Comparison of ENCODE assay signal across 8 cellular contexts in the genomic region with DNA sequence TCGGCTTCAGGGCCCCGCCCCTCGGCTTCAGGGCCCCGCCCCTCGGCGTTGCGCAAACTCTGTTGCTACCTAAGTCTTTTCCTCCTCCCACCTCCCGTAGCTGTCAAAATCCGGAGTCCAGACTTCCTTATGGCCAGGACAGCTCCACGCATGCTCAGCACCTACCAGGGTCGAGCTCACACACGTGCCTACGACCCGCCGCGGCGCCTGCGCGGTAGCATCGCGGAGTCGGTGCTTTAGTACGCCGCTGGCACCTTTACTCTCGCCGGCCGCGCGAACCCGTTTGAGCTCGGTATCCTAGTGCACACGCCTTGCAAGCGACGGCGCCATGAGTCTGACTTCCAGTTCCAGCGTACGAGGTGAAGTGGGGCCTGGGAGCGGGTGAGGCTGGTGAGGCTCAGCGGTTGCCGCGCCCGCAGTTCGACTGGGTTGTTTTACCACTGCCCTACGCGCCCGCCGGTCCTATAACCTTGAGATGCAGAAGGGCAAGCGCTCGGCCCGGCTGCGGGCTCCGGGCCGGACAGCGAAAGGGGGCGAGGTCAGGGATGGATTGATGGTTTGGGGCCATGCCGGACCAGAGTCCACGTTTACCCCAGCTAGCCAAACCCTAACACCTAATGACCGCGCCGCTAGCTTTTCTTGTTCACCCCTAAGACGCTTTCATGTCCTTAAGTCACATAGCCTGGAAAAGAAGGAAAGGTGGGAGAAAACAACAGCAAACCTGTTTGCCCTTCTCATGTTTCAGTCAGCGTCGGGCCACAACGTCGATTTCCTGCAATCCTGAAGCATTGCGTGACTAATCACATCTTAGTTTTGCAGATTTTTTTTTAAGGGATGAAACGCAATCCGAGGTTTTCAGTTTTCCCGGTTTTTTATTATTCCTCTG. TPM values are rescaled to one million over a fixed set of nuclear protein-coding genes. Genes with fewer than 3 reads are reported as not detected.
A peak's percentile ranks its signal among the peaks of the same experiment; 100 is the strongest.
DNase-seq lines count a peak whose midpoint lies in the region; TF ChIP-seq lines count a peak whose summit lies in the region.

A gene (plus strand): TSS at position 217 of the 886 bp plus-strand sequence. CDS start 112 bp downstream, at position 329.

- no peak within 1 kb of the TSS for H3K4ac ChIP-seq in neuronal stem cell (ENCODE audit: low read length)

- peaks cover 2% of the 10 kb centered on the region for H3K79me1 ChIP-seq in neuronal stem cell (ENCODE audit: low read depth, low read length)

- H3K4me3 ChIP-seq in neuronal stem cell (ENCODE audit: low read length in 2 of 2): peak within 1 kb of the TSS; percentile 65 to 89

- H2BK120ac ChIP-seq in neuronal stem cell (ENCODE audit: low read depth, low read length): no peak within 1 kb of the TSS

- H2AK5ac ChIP-seq in neuronal stem cell (ENCODE audit: low read depth, low read length): no peak within 1 kb of the TSS

- in situ Hi-C loops in SK-MEL-5 (cut with HindIII; ENCODE audit: low pct_unique_long_range_greater_than_20kb, low sequenced_read_pairs): no loop called here

- H2BK12ac ChIP-seq in neuronal stem cell (ENCODE audit: low read length): no peak within 1 kb of the TSS

- peak within 1 kb of the TSS; percentile 80 for H2BK5ac ChIP-seq in neuronal stem cell (ENCODE audit: low read length)

- WGBS in neuronal stem cell (ENCODE audit: extremely low coverage in 2 of 2, insufficient read length in 2 of 2, insufficient replicate concordance in 1 of 2), 2 donors: no CpG with 5 or more reads among the region's 69 CpGs

- no peaks in the 10 kb centered on the region for H3K27me3 ChIP-seq in neuronal stem cell (ENCODE audit: control insufficient read depth in 3 of 3, insufficient read depth in 3 of 3, low read depth in 1 of 3, low read length in 3 of 3)

- no peak within 1 kb of the TSS for H4K91ac ChIP-seq in neuronal stem cell (ENCODE audit: low read depth, low read length, poor library complexity)

- H3K23ac ChIP-seq in neuronal stem cell (ENCODE audit: low read depth, low read length, poor library complexity): peak within 1 kb of the TSS; percentile 93

- DNase-seq in GF-D8 (lab: John Stamatoyannopoulos, UW) (peak; percentile 97), HEK293T (ENCODE audit: extremely low spot score) (peak; percentile 96), MV-4-11 (lab: John Stamatoyannopoulos, UW) (peak; percentile 99), SK-MEL-5 (ENCODE audit: low read depth, low spot score) (peak; percentile 99), foreskin melanocyte (peak; percentile 97), neuronal stem cell (ENCODE audit: low spot score) (peak; percentile 99)
- DNase-seq in activated naive CD4-positive, alpha-beta T cell treated with Interleukin-2 at 50 U/mL for 16 hours: peak; percentile 95

- peak within 1 kb of the TSS; percentile 79 for H3K27ac ChIP-seq in neuronal stem cell (replicated peaks; ENCODE audit: low read length)

- peak within 1 kb of the TSS; percentile 100 for H2AFZ ChIP-seq in neuronal stem cell (ENCODE audit: low read length)

- H2BK15ac ChIP-seq in neuronal stem cell (ENCODE audit: low read length): no peak within 1 kb of the TSS

- H3K9me3 ChIP-seq in neuronal stem cell (replicated peaks in 1 of 2; ENCODE audit: control insufficient read depth in 2 of 2, insufficient read depth in 1 of 2, low read depth in 1 of 2, low read length in 2 of 2): no peaks in the 10 kb centered on the region

- H3K18ac ChIP-seq in neuronal stem cell (ENCODE audit: low read length): peak within 1 kb of the TSS; percentile 91

- H3K4me1 ChIP-seq in neuronal stem cell (ENCODE audit: control insufficient read depth in 2 of 2, insufficient read depth in 1 of 2, low read depth in 1 of 2, low read length in 2 of 2): peaks cover 0 to 7% of the 10 kb centered on the region in 2 donors

- H4K8ac ChIP-seq in neuronal stem cell (ENCODE audit: low read depth, low read length): no peak within 1 kb of the TSS

- peak within 1 kb of the TSS; percentile 56 for H3K14ac ChIP-seq in neuronal stem cell (ENCODE audit: low read length)

- TF ChIP-seq CTCF in subcutaneous adipose tissue (IDR thresholded peaks at IDR 0.05; ENCODE audit: low read depth): no peak

- POLR2A ChIA-PET in HEK293T (lab: Yijun Ruan, JAX): interaction anchor here (0.7 to 2.4 kb wide), 15 partner anchors 11 to 196 kb away, joined by 3 to 16 read pairs (median 3); a partner anchor contains a TSS

- peak within 1 kb of the TSS; percentile 76 for H3K9ac ChIP-seq in neuronal stem cell (ENCODE audit: low read depth, low read length, poor library complexity)

- H3K4me2 ChIP-seq in neuronal stem cell (ENCODE audit: insufficient read depth, low read length, poor library complexity, severe bottlenecking): peak within 1 kb of the TSS; percentile 90

- CTCF ChIA-PET in HEK293T (lab: Yijun Ruan, JAX): interaction anchor here (1.3 kb wide), 1 partner anchor 22 kb away, joined by 3 read pairs; no protein-coding TSS in a partner anchor

- no peaks in the 10 kb centered on the region for H3K36me3 ChIP-seq in neuronal stem cell (replicated peaks in 1 of 2; ENCODE audit: control insufficient read depth in 2 of 2, insufficient read depth in 2 of 2, low read length in 2 of 2)

TF ChIP-seq in HEK293T, 16 proteins besides CTCF, POLR2A, EP300 and RAD21:
- TF ChIP-seq LEF1 (IDR thresholded peaks at IDR 0.05; ENCODE audit: borderline replicate concordance) (no peak), BHLHE40 (IDR thresholded peaks at IDR 0.05; ENCODE audit: borderline replicate concordance) (no peak), HDGF (IDR thresholded peaks at IDR 0.05; ENCODE audit: borderline replicate concordance) (no peak), CTBP1 (IDR thresholded peaks at IDR 0.05; ENCODE audit: borderline replicate concordance) (no peak), SP1 (IDR thresholded peaks at IDR 0.05) (no peak), ELF4 (IDR thresholded peaks at IDR 0.05) (no peak), L3MBTL2 (conservative IDR thresholded peaks at IDR 0.05) (peak; percentile 99), FOXM1 (IDR thresholded peaks at IDR 0.05; ENCODE audit: borderline replicate concordance) (no peak), FOXK2 (IDR thresholded peaks at IDR 0.05) (no peak), NFRKB (IDR thresholded peaks at IDR 0.05) (no peak), TARDBP (IDR thresholded peaks at IDR 0.05) (no peak), ARNT (IDR thresholded peaks at IDR 0.05) (peak; percentile 50; the same call in 1 of the 2 replicates), SUZ12 (IDR thresholded peaks at IDR 0.05) (no peak), FOXA1 (IDR thresholded peaks at IDR 0.05) (no peak), ZNF384 (IDR thresholded peaks at IDR 0.05) (peak; percentile 76)
- TF ChIP-seq, protein P1, sequence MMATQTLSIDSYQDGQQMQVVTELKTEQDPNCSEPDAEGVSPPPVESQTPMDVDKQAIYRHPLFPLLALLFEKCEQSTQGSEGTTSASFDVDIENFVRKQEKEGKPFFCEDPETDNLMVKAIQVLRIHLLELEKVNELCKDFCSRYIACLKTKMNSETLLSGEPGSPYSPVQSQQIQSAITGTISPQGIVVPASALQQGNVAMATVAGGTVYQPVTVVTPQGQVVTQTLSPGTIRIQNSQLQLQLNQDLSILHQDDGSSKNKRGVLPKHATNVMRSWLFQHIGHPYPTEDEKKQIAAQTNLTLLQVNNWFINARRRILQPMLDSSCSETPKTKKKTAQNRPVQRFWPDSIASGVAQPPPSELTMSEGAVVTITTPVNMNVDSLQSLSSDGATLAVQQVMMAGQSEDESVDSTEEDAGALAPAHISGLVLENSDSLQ (IDR thresholded peaks at IDR 0.05): peak; percentile 54; the same call in 1 of the 2 replicates

RNA-seq across cellular contexts. Expression of the gene that starts here (rescaled TPM):
- 41.5 and 43.6 TPM in 2 replicates for total RNA-seq in SK-MEL-5 (2014; rRNA removed; shearing (Covaris generic))
- polyA plus RNA-seq in SK-MEL-5 (2015; cell fraction: cytosol; rRNA removed): 20.9 and 23.9 TPM in 2 replicates
- polyA plus RNA-seq in SK-MEL-5 (2015; cell fraction: nucleus; rRNA removed): 6.3 and 8.4 TPM in 2 replicates
- polyA plus RNA-seq in neuronal stem cell (2013, experiment 1 of 2): 56.0 TPM
- polyA plus RNA-seq in neuronal stem cell (2013, experiment 2 of 2): 51.1 TPM
- total RNA-seq in subcutaneous adipose tissue: 10 to 100 TPM in 3 of 4 donors, 1 to 10 TPM in 1; 6.8 to 23.8 (median 15.2) TPM

Comparison
In these comparisons a context has a peak if more than half of its experiments do, and no peak if none do; other contexts are left out.
1. Peak in every context shown above with its lines: DNase-seq, H3K4me3 ChIP-seq and H3K27ac ChIP-seq.